In the genomic region with DNA sequence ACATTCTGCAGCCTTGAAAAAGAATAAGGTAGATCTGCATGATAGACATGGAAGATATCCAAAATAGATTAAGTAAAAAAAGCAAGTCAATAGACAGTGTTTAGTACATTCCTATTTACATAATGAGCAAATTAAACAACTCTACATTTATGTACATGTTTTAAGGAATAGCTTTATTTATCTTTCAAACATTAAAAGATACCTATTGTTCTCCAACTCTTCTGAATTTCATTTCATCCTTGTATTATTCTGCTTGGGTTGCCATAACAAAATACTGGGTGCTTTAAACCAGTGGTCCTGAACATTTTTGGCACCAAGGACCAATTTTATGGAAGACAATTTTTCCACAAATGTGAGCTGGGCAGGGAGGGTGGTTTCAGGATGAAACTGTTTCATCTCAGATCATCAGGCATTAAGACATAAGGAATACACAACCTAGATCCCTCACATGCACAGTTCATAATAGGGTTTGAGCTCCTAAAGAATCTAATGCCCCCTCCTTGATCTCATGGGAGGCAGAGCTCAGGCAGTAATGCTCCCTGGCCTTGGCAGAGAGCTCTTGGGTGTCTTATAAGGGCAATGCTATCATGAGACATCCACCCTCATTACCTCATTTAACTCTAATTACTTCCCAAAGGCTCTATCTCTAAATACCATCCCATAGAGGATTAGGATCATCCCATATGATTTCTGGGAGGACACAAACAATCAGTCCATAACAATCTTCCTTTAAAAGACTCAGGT, we compare ENCODE assay signal across 19 cellular contexts.
"Had no signal": no experiment of that assay in that cellular context is flagged by ENCODE, and none has a peak within 500 bp of the region (broad histone marks: within the 10 kb centered on the region; RNA-seq: fewer than 3 reads in every experiment).

No MANE protein-coding gene starts in this region.

- H3K27ac ChIP-seq: esophagus squamous epithelium, heart left ventricle, parathyroid adenoma, right lobe of liver, suprapubic skin, thyroid gland had no signal

- H3K36me3 Mint-ChIP-seq: naive thymus-derived CD4-positive, alpha-beta T cell; stimulated activated effector memory CD8-positive, alpha-beta T cell treated with anti-CD3 and anti-CD28 coated beads, Interleukin-12 subunit alpha, Interleukin-12 subunit beta, amount 100 ng/mL, for 72 hours; type B pancreatic cell had no signal

- H3K27me3 ChIP-seq: esophagus squamous epithelium, heart left ventricle, right lobe of liver, suprapubic skin, thyroid gland had no signal

- DNase-seq: effector memory CD8-positive, alpha-beta T cell; esophagus squamous epithelium; heart left ventricle; hippocampal formation; naive thymus-derived CD4-positive, alpha-beta T cell; nephron progenitor cell; right lobe of liver; stimulated activated CD4-positive, alpha-beta T cell treated with anti-CD3 and anti-CD28 coated beads, Interleukin-4, amount 100 ng/mL, for 1 hour; stimulated activated CD8-positive, alpha-beta memory T cell treated with anti-CD3 and anti-CD28 coated beads, Interleukin-4, amount 100 ng/mL, for 48 hours; stimulated activated naive CD8-positive, alpha-beta T cell treated with anti-CD3 and anti-CD28 coated beads, Interleukin-15, Interleukin-2, amounts not matched to agents 100 U/mL and 50 U/mL, for 24 hours; thyroid gland had no signal

- H2AFZ ChIP-seq: parathyroid adenoma had no signal

- H3K9me3 Mint-ChIP-seq: dendritic cell treated with granulocyte-macrophage colony-stimulating factor and Interleukin-4, amounts not matched to agents 40 ng/mL and 50 ng/mL, for 4 days; effector memory CD8-positive, alpha-beta T cell; naive thymus-derived CD4-positive, alpha-beta T cell; nephron progenitor cell; stimulated activated effector memory CD8-positive, alpha-beta T cell treated with anti-CD3 and anti-CD28 coated beads, Interleukin-12 subunit alpha, Interleukin-12 subunit beta, amount 100 ng/mL, for 72 hours; type B pancreatic cell had no signal

- H3K9ac ChIP-seq: parathyroid adenoma had no signal

- ATAC-seq: effector memory CD8-positive, alpha-beta T cell; heart left ventricle; left lobe of liver; naive thymus-derived CD4-positive, alpha-beta T cell; right lobe of liver; stimulated activated naive CD8-positive, alpha-beta T cell treated with anti-CD3 and anti-CD28 coated beads, Interleukin-15, Interleukin-2, amounts not matched to agents 100 U/mL and 50 U/mL, for 24 hours had no signal

- FAIRE-seq: urothelium cell line had no signal

- H3K4me1 Mint-ChIP-seq: naive thymus-derived CD4-positive, alpha-beta T cell; nephron progenitor cell; stimulated activated effector memory CD8-positive, alpha-beta T cell treated with anti-CD3 and anti-CD28 coated beads, Interleukin-12 subunit alpha, Interleukin-12 subunit beta, amount 100 ng/mL, for 72 hours had no signal

- H3K4me1 ChIP-seq: esophagus squamous epithelium, heart left ventricle, parathyroid adenoma, right lobe of liver, suprapubic skin, thyroid gland had no signal

- H3K79me2 ChIP-seq: parathyroid adenoma had no signal

- H3K9me3 ChIP-seq: esophagus squamous epithelium, heart left ventricle, prostate gland, right lobe of liver, suprapubic skin, thyroid gland had no signal

- H3K4me3 ChIP-seq: esophagus squamous epithelium, heart left ventricle, prostate gland, right lobe of liver, suprapubic skin, thyroid gland had no signal

- H3K4me3 Mint-ChIP-seq: dendritic cell treated with granulocyte-macrophage colony-stimulating factor and Interleukin-4, amounts not matched to agents 40 ng/mL and 50 ng/mL, for 4 days; effector memory CD8-positive, alpha-beta T cell; naive thymus-derived CD4-positive, alpha-beta T cell; nephron progenitor cell; stimulated activated effector memory CD8-positive, alpha-beta T cell treated with anti-CD3 and anti-CD28 coated beads, Interleukin-12 subunit alpha, Interleukin-12 subunit beta, amount 100 ng/mL, for 72 hours; type B pancreatic cell had no signal

- H3K27ac Mint-ChIP-seq: dendritic cell treated with granulocyte-macrophage colony-stimulating factor and Interleukin-4, amounts not matched to agents 40 ng/mL and 50 ng/mL, for 4 days; effector memory CD8-positive, alpha-beta T cell; naive thymus-derived CD4-positive, alpha-beta T cell; nephron progenitor cell; stimulated activated effector memory CD8-positive, alpha-beta T cell treated with anti-CD3 and anti-CD28 coated beads, Interleukin-12 subunit alpha, Interleukin-12 subunit beta, amount 100 ng/mL, for 72 hours; type B pancreatic cell had no signal

- H3K36me3 ChIP-seq: esophagus squamous epithelium, heart left ventricle, prostate gland, right lobe of liver, suprapubic skin, thyroid gland had no signal

- H3K27me3 Mint-ChIP-seq: dendritic cell treated with granulocyte-macrophage colony-stimulating factor and Interleukin-4, amounts not matched to agents 40 ng/mL and 50 ng/mL, for 4 days had no signal
